ENCODE assay signal across 29 cellular contexts in the genomic region with DNA sequence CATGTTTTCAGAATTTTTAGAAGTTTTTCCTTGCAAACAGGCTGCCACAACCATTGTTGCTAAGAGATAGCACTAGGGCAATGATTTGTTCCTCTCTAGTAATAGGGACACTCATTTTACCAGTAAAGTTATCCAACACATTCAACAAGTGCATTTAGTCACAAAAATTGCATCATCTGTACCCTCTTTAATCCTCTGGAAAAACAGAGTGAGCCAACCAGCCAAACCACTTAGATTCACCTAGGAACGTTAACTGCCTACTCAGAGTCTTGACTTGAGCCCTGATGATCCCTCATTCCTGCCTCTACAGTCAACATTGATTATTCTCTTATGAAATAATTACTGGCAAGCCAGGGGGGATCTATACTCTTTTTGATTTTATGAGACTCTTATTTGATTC.
"Had no signal": no experiment of that assay in that cellular context is flagged by ENCODE, and none has a peak within 500 bp of the region (broad histone marks: within the 10 kb centered on the region; RNA-seq: fewer than 3 reads in every experiment).

No MANE protein-coding gene starts in this region.

- H3K4me3 ChIP-seq: left lung, lower lobe of right lung, neural progenitor cell, right atrium auricular region, right lobe of liver, skin epidermis, tibial nerve, uterus had no signal

- H3K4me1 ChIP-seq: left lung, lower lobe of right lung, neural progenitor cell, right atrium auricular region, right lobe of liver, tibial nerve, uterus had no signal

- H3K4me1 Mint-ChIP-seq: immature natural killer cell; naive B cell; natural killer cell; neural progenitor cell; stimulated activated effector memory CD8-positive, alpha-beta T cell treated with anti-CD3 and anti-CD28 coated beads, Interleukin-12 subunit alpha, Interleukin-12 subunit beta, amount 100 ng/mL, for 72 hours had no signal

- ATAC-seq: left colon; left lung; lower lobe of right lung; natural killer cell; right lobe of liver; stimulated activated effector memory CD8-positive, alpha-beta T cell treated with anti-CD3 and anti-CD28 coated beads, Interleukin-12 subunit alpha, Interleukin-12 subunit beta, amount 100 ng/mL, for 72 hours had no signal

- DNase-seq: hypothalamus; immature natural killer cell; kidney; left colon; left lung; lower lobe of right lung; mesendoderm; naive B cell; natural killer cell; nephron progenitor cell; occipital lobe; right lobe of liver; stimulated activated CD4-positive, alpha-beta T cell treated with anti-CD3 and anti-CD28 coated beads, Interleukin-12 subunit alpha, Interleukin-12 subunit beta, amount 100 ng/mL, for 4 hours; stimulated activated CD4-positive, alpha-beta T cell treated with anti-CD3 and anti-CD28 coated beads, Interleukin-15, amount 100 ng/mL, for 24 hours; stimulated activated CD4-positive, alpha-beta T cell treated with anti-CD3 and anti-CD28 coated beads, Interleukin-2, amount 100 ng/mL, for 24 hours; stimulated activated CD4-positive, alpha-beta T cell treated with anti-CD3 and anti-CD28 coated beads, Interleukin-4, amount 100 ng/mL, for 1 hour; stimulated activated naive CD4-positive, alpha-beta T cell; substantia nigra; uterus had no signal

- H3K27ac ChIP-seq: left lung, lower lobe of right lung, neural progenitor cell, neutrophil, right atrium auricular region, right lobe of liver, skin epidermis, tibial nerve, uterus had no signal

- H3K36me3 ChIP-seq: left lung, lower lobe of right lung, neural progenitor cell, neutrophil, right atrium auricular region, right lobe of liver, tibial nerve, uterus had no signal

- H3K27me3 ChIP-seq: left lung, neural progenitor cell, neutrophil, right atrium auricular region, right lobe of liver, tibial nerve, uterus had no signal

- H3K4me3 Mint-ChIP-seq: immature natural killer cell; mesothelial cell of epicardium; naive B cell; natural killer cell; nephron progenitor cell; neural progenitor cell; stimulated activated effector memory CD8-positive, alpha-beta T cell treated with anti-CD3 and anti-CD28 coated beads, Interleukin-12 subunit alpha, Interleukin-12 subunit beta, amount 100 ng/mL, for 72 hours; stimulated activated naive CD8-positive, alpha-beta T cell treated with anti-CD3 and anti-CD28 coated beads, Interleukin-15, Interleukin-2, amounts not matched to agents 100 ng/mL and 50 ng/mL, for 24 hours; type B pancreatic cell had no signal

- H2AFZ ChIP-seq: neural progenitor cell had no signal

- H3K27ac Mint-ChIP-seq: immature natural killer cell; mesothelial cell of epicardium; naive B cell; natural killer cell; nephron progenitor cell; neural progenitor cell; progenitor cell of endocrine pancreas; stimulated activated effector memory CD8-positive, alpha-beta T cell treated with anti-CD3 and anti-CD28 coated beads, Interleukin-12 subunit alpha, Interleukin-12 subunit beta, amount 100 ng/mL, for 72 hours; stimulated activated naive CD8-positive, alpha-beta T cell treated with anti-CD3 and anti-CD28 coated beads, Interleukin-15, Interleukin-2, amounts not matched to agents 100 ng/mL and 50 ng/mL, for 24 hours; type B pancreatic cell had no signal

- H3K36me3 Mint-ChIP-seq: neural progenitor cell; stimulated activated effector memory CD8-positive, alpha-beta T cell treated with anti-CD3 and anti-CD28 coated beads, Interleukin-12 subunit alpha, Interleukin-12 subunit beta, amount 100 ng/mL, for 72 hours; type B pancreatic cell had no signal

- H3K9me3 ChIP-seq: right lobe of liver, uterus had no signal

- H3K4me2 ChIP-seq: neural progenitor cell had no signal

- H3K9ac ChIP-seq: neural progenitor cell had no signal

- H3K27me3 Mint-ChIP-seq: naive B cell; progenitor cell of endocrine pancreas; stimulated activated naive CD8-positive, alpha-beta T cell treated with anti-CD3 and anti-CD28 coated beads, Interleukin-15, Interleukin-2, amounts not matched to agents 100 ng/mL and 50 ng/mL, for 24 hours had no signal
